In genomic region chr22:24162377-24162927, GRCh38 we compare ENCODE assay signal across 11 cellular contexts. TPM values are rescaled to one million over a fixed set of nuclear protein-coding genes. Genes with fewer than 3 reads are reported as not detected.
A peak's percentile ranks its signal among the peaks of the same experiment; 100 is the strongest.
DNase-seq lines count a peak whose midpoint lies in the region; FAIRE-seq and TF ChIP-seq lines count a peak whose summit lies in the region.
"Had no signal": no experiment of that assay in that cellular context is flagged by ENCODE, and none has a peak within 500 bp of the region (broad histone marks: within the 10 kb centered on the region; RNA-seq: fewer than 3 reads in every experiment).

No MANE protein-coding gene starts in this region.

- H3K9me3 ChIP-seq in neuronal stem cell (replicated peaks in 1 of 2; ENCODE audit: control insufficient read depth in 2 of 2, insufficient read depth in 1 of 2, low read depth in 1 of 2, low read length in 2 of 2) = no peaks in the 10 kb centered on the region
- H3K9me3 ChIP-seq: ovary had no signal

- H3K4me1 ChIP-seq in neuronal stem cell (ENCODE audit: control insufficient read depth in 2 of 2, insufficient read depth in 1 of 2, low read depth in 1 of 2, low read length in 2 of 2) = peaks cover 0 to 1% of the 10 kb centered on the region in 2 donors

- H2AFZ ChIP-seq in neuronal stem cell (ENCODE audit: low read length) = no peak overlapping the region

- H3K27me3 ChIP-seq in neuronal stem cell (ENCODE audit: control insufficient read depth in 3 of 3, insufficient read depth in 3 of 3, low read depth in 1 of 3, low read length in 3 of 3) = no peaks in the 10 kb centered on the region
- H3K27me3 ChIP-seq: ovary had no signal

- H2AK5ac ChIP-seq in neuronal stem cell (ENCODE audit: low read depth, low read length) = no peak overlapping the region

- H3K27ac ChIP-seq in neuronal stem cell (replicated peaks; ENCODE audit: low read length) = no peak overlapping the region
- H3K27ac ChIP-seq: ovary had no signal

- H3K14ac ChIP-seq in neuronal stem cell (ENCODE audit: low read length) = no peak overlapping the region

- H4K8ac ChIP-seq in neuronal stem cell (ENCODE audit: low read depth, low read length) = no peak overlapping the region

- H2BK120ac ChIP-seq in neuronal stem cell (ENCODE audit: low read depth, low read length) = no peak overlapping the region

- H3K4me3 ChIP-seq in GM12865 (ENCODE audit: low read depth, low read length) (no peak overlapping the region), neuronal stem cell (ENCODE audit: low read length in 2 of 2) (peak overlapping the region in 1 of 2 donors; percentile 49)
- H3K4me3 ChIP-seq: lung, ovary had no signal

- H3K18ac ChIP-seq in neuronal stem cell (ENCODE audit: low read length) = no peak overlapping the region

- no peak overlapping the region for H4K91ac ChIP-seq in neuronal stem cell (ENCODE audit: low read depth, low read length, poor library complexity)

- no peak for TF ChIP-seq CTCF in GM12865 (IDR thresholded peaks at IDR 0.05; ENCODE audit: insufficient read depth, low read depth, low read length, missing control alignments)

- no peak overlapping the region for H3K9ac ChIP-seq in neuronal stem cell (ENCODE audit: low read depth, low read length, poor library complexity)

- no peak overlapping the region for H2BK12ac ChIP-seq in neuronal stem cell (ENCODE audit: low read length)

- no peak overlapping the region for H3K23ac ChIP-seq in neuronal stem cell (ENCODE audit: low read depth, low read length, poor library complexity)

- H3K36me3 ChIP-seq in neuronal stem cell (replicated peaks in 1 of 2; ENCODE audit: control insufficient read depth in 2 of 2, insufficient read depth in 2 of 2, low read length in 2 of 2) = peaks cover 18 to 48% of the 10 kb centered on the region in 2 donors
- H3K36me3 ChIP-seq: ovary had no signal

- no CpG with 5 or more reads among the region's 9 CpGs for WGBS in neuronal stem cell (ENCODE audit: extremely low coverage in 2 of 2, insufficient read length in 2 of 2, insufficient replicate concordance in 1 of 2), 2 donors

- DNase-seq in GM12865 (ENCODE audit: low read depth) (peak; percentile 33), NCI-H526 treated with DMSO at 0.1 percent for 48 hours (lab: John Stamatoyannopoulos, UW) (peak; percentile 22), cerebellum (ENCODE audit: low spot score) (peak; percentile 45), neuronal stem cell (ENCODE audit: low spot score) (no peak), LoVo (ENCODE audit: low spot score) (no peak), glomerular visceral epithelial cell (ENCODE audit: extremely low spot score) (no peak), RCC 7860 (ENCODE audit: low spot score) (no peak), 8988T (no peak)
- DNase-seq: activated naive CD4-positive, alpha-beta T cell treated with anti-CD3 and anti-CD28 coated beads, Interleukin-2, amount 50 U/mL, for 16 hours; ovary had no signal

- no peak overlapping the region for H2BK15ac ChIP-seq in neuronal stem cell (ENCODE audit: low read length)

- H3K79me1 ChIP-seq in neuronal stem cell (ENCODE audit: low read depth, low read length) = no peaks in the 10 kb centered on the region

- no peak overlapping the region for H3K4me2 ChIP-seq in neuronal stem cell (ENCODE audit: insufficient read depth, low read length, poor library complexity, severe bottlenecking)

- FAIRE-seq in RCC 7860 (lab: Jason Lieb, UNC) = no peak

- peak overlapping the region; percentile 44 for H2BK5ac ChIP-seq in neuronal stem cell (ENCODE audit: low read length)

- H3K4ac ChIP-seq in neuronal stem cell (ENCODE audit: low read length) = no peak overlapping the region

RNA-seq across cellular contexts. Expression of gene SUSD2, which starts 18.8 kb away (rescaled TPM):
- total RNA-seq in cerebellum = 0.54 TPM
- polyA plus RNA-seq in neuronal stem cell (2013, experiment 1 of 2) = 0.25 TPM
- polyA plus RNA-seq in neuronal stem cell (2013, experiment 2 of 2) = 0.18 TPM

Comparison
In these comparisons a context has a peak if more than half of its experiments do, and no peak if none do; other contexts are left out.
1. DNase-seq: peak in GM12865 (single experiment), NCI-H526 treated with DMSO at 0.1 percent for 48 hours (single experiment) and cerebellum (single experiment); none in neuronal stem cell (single experiment), LoVo (single experiment), glomerular visceral epithelial cell (single experiment), RCC 7860 (single experiment) and 8988T (single experiment).